Comparison of ENCODE assay signal across 8 cellular contexts in genomic region chr1:93347319-93347899, GRCh38. TPM values are rescaled to one million over a fixed set of nuclear protein-coding genes. Genes with fewer than 3 reads are reported as not detected.
DNase-seq lines count a peak whose midpoint lies in the region; ATAC-seq and TF ChIP-seq lines count a peak whose summit lies in the region.

No MANE protein-coding gene starts in this region.

- H3K36me3 ChIP-seq in mammary epithelial cell (ENCODE audit: insufficient read depth, low read length), result no peaks in the 10 kb centered on the region

- dilution Hi-C loops in mammary epithelial cell (cut with HindIII; ENCODE audit: low sequenced_read_pairs), result no loop called here

- BruUV-seq in mammary epithelial cell (replicated peaks; lab: Mats Ljungman, UMichigan), result no TSS peak

- 2% methylated on average over 12 of the region's 12 CpGs for WGBS in mammary epithelial cell (ENCODE audit: low coverage, missing lambda C conversion rate)

- H3K9ac ChIP-seq in mammary epithelial cell (ENCODE audit: insufficient read depth, low read length), result peak overlapping the region; percentile 96

- TF ChIP-seq CTCF in 22Rv1 (IDR thresholded peaks at IDR 0.05) (no peak), mammary epithelial cell (conservative IDR thresholded peaks at IDR 0.05 in 1 of 2, IDR thresholded peaks at IDR 0.05 in 1 of 2; ENCODE audit: extremely low read depth in 1 of 2, insufficient read depth in 1 of 2, low read depth in 1 of 2, low read length in 2 of 2) (no peak)

- H3K9me3 ChIP-seq in mammary epithelial cell (replicated peaks; ENCODE audit: insufficient read depth, low read length) (no peaks in the 10 kb centered on the region), mononuclear cell (ENCODE audit: low read depth, low read length) (no peaks in the 10 kb centered on the region)

- peaks cover 84% of the 10 kb centered on the region for H3K79me2 ChIP-seq in mammary epithelial cell (ENCODE audit: insufficient read depth, low read length)

- in situ Hi-C loops in mammary epithelial cell (cut with MboI; ENCODE audit: low sequenced_read_pairs in 2 of 2), result loop anchor here in 1 of 2 donors (5.0 kb wide), 1 partner anchor 45 kb away; no protein-coding TSS in a partner anchor

- H3K4me2 ChIP-seq in mammary epithelial cell (ENCODE audit: insufficient read depth, low read depth, low read length), result peak overlapping the region; percentile 86

- ATAC-seq in HG02870 (IDR thresholded peaks at IDR 0.05; ENCODE audit: unreplicated experiment) (no peak), HG02884 (IDR thresholded peaks at IDR 0.05; ENCODE audit: unreplicated experiment) (no peak)

- H3K27me3 ChIP-seq in mammary epithelial cell (ENCODE audit: insufficient read depth, low read length), result no peaks in the 10 kb centered on the region
- H3K27me3 ChIP-seq in mononuclear cell (ENCODE audit: insufficient read depth, low read length), result no peaks in the 10 kb centered on the region

- intact Hi-C loops in mammary epithelial cell (cut with micrococcal nuclease), result loop anchor here (1.0 to 5.0 kb wide), 4 partner anchors 43 to 265 kb away; partner anchors contain the start of gene FNBP1L

- H3K27ac ChIP-seq in 22Rv1, result peak overlapping the region; percentile 98
- peak overlapping the region; percentile 92 for H3K27ac ChIP-seq in mammary epithelial cell (ENCODE audit: insufficient read depth, low read depth, low read length)

- H3K4me3 ChIP-seq in mammary epithelial cell (replicated peaks in 1 of 3; ENCODE audit: insufficient read depth in 1 of 3, low read depth in 2 of 3, low read length in 3 of 3), result peak overlapping the region; percentile 87 to 97 (median 96)
- peak overlapping the region; percentile 99 for H3K4me3 ChIP-seq in mononuclear cell (ENCODE audit: low read length)

- peaks cover 5% of the 10 kb centered on the region for H4K20me1 ChIP-seq in mammary epithelial cell (ENCODE audit: insufficient read depth, low read length)

- H3K4me1 ChIP-seq in mammary epithelial cell (ENCODE audit: insufficient read depth, low read length) (peaks cover 32% of the 10 kb centered on the region), mononuclear cell (ENCODE audit: insufficient read depth, low read length) (peaks cover 19% of the 10 kb centered on the region)

- DNase-seq in HT-29 (ENCODE audit: low spot score) (peak; percentile 34), mammary epithelial cell (no peak), D341Med (ENCODE audit: low spot score) (no peak), GM19238 (ENCODE audit: insufficient read length, low spot score) (no peak)

- H2AFZ ChIP-seq in mammary epithelial cell (ENCODE audit: low read depth, low read length), result no peak overlapping the region

- CTCF ChIA-PET in mammary epithelial cell (lab: Charles Lee; ENCODE audit: low non-redundant PET), result no interaction called here

RNA-seq across cellular contexts. Expression of gene DR1, which starts 1.7 kb away (rescaled TPM):
- total RNA-seq in HT-29 (2014; rRNA removed; shearing (Covaris generic)), result 33.5 and 34.6 TPM in 2 replicates
- 10 to 100 TPM; 35.8 to 79.2 TPM for total RNA-seq in mammary epithelial cell
- polyA plus RNA-seq in mammary epithelial cell, result 25.7 TPM
- polyA minus RNA-seq in mammary epithelial cell, result 55.4 TPM
- 50.1 TPM for total RNA-seq in mononuclear cell
